ENCODE assay signal across 8 cellular contexts in the genomic region with DNA sequence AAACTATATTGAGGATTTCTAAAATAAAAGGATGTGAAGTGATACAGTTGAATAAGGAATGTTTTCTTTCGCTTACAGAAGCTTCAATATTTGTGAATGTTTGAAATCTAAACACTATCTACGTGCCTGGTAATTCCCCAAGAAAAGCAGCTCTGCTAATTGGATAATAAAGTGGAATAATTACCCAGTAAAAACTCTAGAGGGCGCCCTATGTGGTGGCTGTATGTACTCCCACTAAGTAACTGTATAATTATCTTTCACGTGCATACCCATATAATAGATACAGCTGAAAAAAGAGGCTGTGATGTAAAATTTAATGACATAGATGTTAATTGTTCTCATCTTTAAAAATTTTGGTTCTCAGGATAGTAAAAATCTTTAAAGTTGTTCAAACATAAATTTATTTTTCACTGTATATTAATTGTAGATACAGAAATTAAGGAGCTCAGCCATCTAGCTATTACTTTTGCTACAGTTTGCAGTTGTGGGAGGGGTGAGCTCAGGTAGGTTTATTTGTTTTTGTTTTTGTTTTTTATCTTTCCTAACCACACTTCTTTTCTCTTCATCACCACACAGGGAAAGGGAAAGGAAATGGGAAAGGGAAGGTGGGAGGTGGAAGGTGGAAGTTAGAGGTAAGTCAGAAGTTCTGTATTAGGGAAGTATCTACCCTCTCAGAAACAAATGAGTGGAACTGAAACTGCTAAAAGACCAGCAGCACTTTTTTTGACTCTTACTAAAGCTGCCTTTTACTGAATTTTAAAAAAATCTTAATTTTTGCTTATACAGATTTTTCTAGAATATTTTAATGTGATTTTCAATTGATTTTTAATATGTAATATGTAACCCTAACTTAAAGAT.
DNase-seq lines count a peak whose midpoint lies in the region; TF ChIP-seq lines count a peak whose summit lies in the region.

No MANE protein-coding gene starts in this region.

- CTCF ChIA-PET in HEK293 (lab: Yijun Ruan, JAX) (interaction anchor here (0.5 to 1.9 kb wide), 17 partner anchors 9 to 1792 kb away, joined by 3 to 17 read pairs (median 4); no protein-coding TSS in a partner anchor), MCF 10A (lab: Yijun Ruan, JAX) (interaction anchor here (0.6 to 1.6 kb wide), 9 partner anchors 10 to 181 kb away, joined by 3 to 5 read pairs (median 3); no protein-coding TSS in a partner anchor)

- H3K4me3 Mint-ChIP-seq in MCF 10A (ENCODE audit: unreplicated experiment) (no peak overlapping the region), nephron (no peak overlapping the region)
- H3K4me3 Mint-ChIP-seq in T-helper 2 cell treated with Interferon-gamma antibody and Interleukin-4, amounts not matched to agents 5 μg/mL and 100 μg/mL, for 36 hours: no peak overlapping the region

- no TSS peak for BruUV-seq in MCF 10A (replicated peaks; lab: Mats Ljungman, UMichigan)

- H3K9me3 Mint-ChIP-seq in MCF 10A (ENCODE audit: unreplicated experiment): no peaks in the 10 kb centered on the region
- no peaks in the 10 kb centered on the region for H3K9me3 Mint-ChIP-seq in nephron
- H3K9me3 Mint-ChIP-seq in T-helper 2 cell treated with Interferon-gamma antibody and Interleukin-4, amounts not matched to agents 5 μg/mL and 100 μg/mL, for 36 hours: no peaks in the 10 kb centered on the region

- H3K4me1 ChIP-seq in HEK293 (ENCODE audit: control insufficient read depth, insufficient read depth, low read length): no peaks in the 10 kb centered on the region

- no peak overlapping the region for H3K27ac Mint-ChIP-seq in MCF 10A (ENCODE audit: low read depth, unreplicated experiment)
- H3K27ac Mint-ChIP-seq in nephron: no peak overlapping the region
- H3K27ac Mint-ChIP-seq in T-helper 2 cell treated with Interferon-gamma antibody and Interleukin-4, amounts not matched to agents 5 μg/mL and 100 μg/mL, for 36 hours: no peak overlapping the region

- intact Hi-C loops in MCF 10A (cut with micrococcal nuclease): loop anchor here (10.0 kb wide), 1 partner anchor 715 kb away; no protein-coding TSS in a partner anchor

- H3K27ac ChIP-seq in HEK293 (ENCODE audit: extremely low read depth, low read depth, low read length): no peak overlapping the region

- H3K27me3 Mint-ChIP-seq in MCF 10A (ENCODE audit: insufficient read depth, unreplicated experiment): peaks cover 12% of the 10 kb centered on the region
- no peaks in the 10 kb centered on the region for H3K27me3 Mint-ChIP-seq in nephron (ENCODE audit: low read depth)
- H3K27me3 Mint-ChIP-seq in T-helper 2 cell treated with Interferon-gamma antibody and Interleukin-4, amounts not matched to agents 5 μg/mL and 100 μg/mL, for 36 hours (ENCODE audit: low read depth): no peaks in the 10 kb centered on the region

- H3K4me1 Mint-ChIP-seq in MCF 10A (ENCODE audit: insufficient read depth, unreplicated experiment): no peaks in the 10 kb centered on the region
- H3K4me1 Mint-ChIP-seq in nephron: peaks cover 4% of the 10 kb centered on the region
- H3K4me1 Mint-ChIP-seq in T-helper 2 cell treated with Interferon-gamma antibody and Interleukin-4, amounts not matched to agents 5 μg/mL and 100 μg/mL, for 36 hours (ENCODE audit: low read depth): no peaks in the 10 kb centered on the region

- no peak overlapping the region for H3K4me3 ChIP-seq in HEK293 (ENCODE audit: low read depth, low read length)

- DNase-seq in NCI-H1694 treated with DMSO at 0.1 percent for 48 hours (lab: John Stamatoyannopoulos, UW) (peak; percentile 20), MCF 10A (ENCODE audit: unreplicated experiment) (peak; percentile 31), SHP77 treated with DMSO at 0.1 percent for 48 hours (lab: John Stamatoyannopoulos, UW) (no peak), NCI-H187 treated with DMSO at 0.1 percent for 48 hours (lab: John Stamatoyannopoulos, UW) (no peak)
- DNase-seq in T-helper 2 cell treated with Interferon-gamma antibody and Interleukin-4, amounts not matched to agents 5 μg/mL and 100 μg/mL, for 36 hours (ENCODE audit: low spot score): no peak

- H3K36me3 Mint-ChIP-seq in MCF 10A (ENCODE audit: insufficient read depth, unreplicated experiment): no peaks in the 10 kb centered on the region
- H3K36me3 Mint-ChIP-seq in nephron (ENCODE audit: low read depth): no peaks in the 10 kb centered on the region
- no peaks in the 10 kb centered on the region for H3K36me3 Mint-ChIP-seq in T-helper 2 cell treated with Interferon-gamma antibody and Interleukin-4, amounts not matched to agents 5 μg/mL and 100 μg/mL, for 36 hours (ENCODE audit: low read depth)

- H3K9me3 ChIP-seq in HEK293 (ENCODE audit: control insufficient read depth, insufficient read depth, low read depth, low read length): no peaks in the 10 kb centered on the region; the same call in 1 of the 2 replicates

- TF ChIP-seq CTCF in GM12873 (IDR thresholded peaks at IDR 0.05; ENCODE audit: insufficient read depth, low read depth, low read length, missing control alignments) (peak; percentile 50), HEK293 (tag by site-specific recombination; IDR thresholded peaks at IDR 0.05) (no peak), MCF 10A (IDR thresholded peaks at IDR 0.05; ENCODE audit: unreplicated experiment) (peak; percentile 63), nephron (IDR thresholded peaks at IDR 0.05; ENCODE audit: unreplicated experiment in 3 of 3) (peak in 2 of 3 experiments; percentile 31 to 46)

- no peaks in the 10 kb centered on the region for H3K36me3 ChIP-seq in HEK293 (ENCODE audit: control insufficient read depth in 2 of 2, insufficient read depth in 1 of 2, low read length in 2 of 2)

- POLR2A ChIA-PET in HEK293 (lab: Yijun Ruan, JAX): no interaction called here
- POLR2A ChIA-PET in MCF 10A (lab: Yijun Ruan, JAX): interaction anchor here (0.7 kb wide), 2 partner anchors 161 to 259 kb away, joined by 3 read pairs; no protein-coding TSS in a partner anchor

TF ChIP-seq in HEK293, 187 proteins besides CTCF, POLR2A, EP300 and RAD21:
- TF ChIP-seq PRDM1 (tag by site-specific recombination; IDR thresholded peaks at IDR 0.05) (peak; percentile 38; the same call in 1 of the 2 replicates), HOXA7 (CRISPR knock-in tag; IDR thresholded peaks at IDR 0.05; ENCODE audit: borderline replicate concordance) (no peak), ZNF658 (tag by site-specific recombination; IDR thresholded peaks at IDR 0.05) (no peak), SCRT1 (tag by site-specific recombination; IDR thresholded peaks at IDR 0.05; ENCODE audit: borderline replicate concordance) (no peak)

Comparison
In these comparisons a context has a peak if more than half of its experiments do, and no peak if none do; other contexts are left out.
1. DNase-seq: peak in NCI-H1694 treated with DMSO at 0.1 percent for 48 hours (single experiment) and MCF 10A (single experiment); none in T-helper 2 cell treated with Interferon-gamma antibody and Interleukin-4, amounts not matched to agents 5 μg/mL and 100 μg/mL, for 36 hours (single experiment), SHP77 treated with DMSO at 0.1 percent for 48 hours (single experiment) and NCI-H187 treated with DMSO at 0.1 percent for 48 hours (single experiment).